In the genomic region with DNA sequence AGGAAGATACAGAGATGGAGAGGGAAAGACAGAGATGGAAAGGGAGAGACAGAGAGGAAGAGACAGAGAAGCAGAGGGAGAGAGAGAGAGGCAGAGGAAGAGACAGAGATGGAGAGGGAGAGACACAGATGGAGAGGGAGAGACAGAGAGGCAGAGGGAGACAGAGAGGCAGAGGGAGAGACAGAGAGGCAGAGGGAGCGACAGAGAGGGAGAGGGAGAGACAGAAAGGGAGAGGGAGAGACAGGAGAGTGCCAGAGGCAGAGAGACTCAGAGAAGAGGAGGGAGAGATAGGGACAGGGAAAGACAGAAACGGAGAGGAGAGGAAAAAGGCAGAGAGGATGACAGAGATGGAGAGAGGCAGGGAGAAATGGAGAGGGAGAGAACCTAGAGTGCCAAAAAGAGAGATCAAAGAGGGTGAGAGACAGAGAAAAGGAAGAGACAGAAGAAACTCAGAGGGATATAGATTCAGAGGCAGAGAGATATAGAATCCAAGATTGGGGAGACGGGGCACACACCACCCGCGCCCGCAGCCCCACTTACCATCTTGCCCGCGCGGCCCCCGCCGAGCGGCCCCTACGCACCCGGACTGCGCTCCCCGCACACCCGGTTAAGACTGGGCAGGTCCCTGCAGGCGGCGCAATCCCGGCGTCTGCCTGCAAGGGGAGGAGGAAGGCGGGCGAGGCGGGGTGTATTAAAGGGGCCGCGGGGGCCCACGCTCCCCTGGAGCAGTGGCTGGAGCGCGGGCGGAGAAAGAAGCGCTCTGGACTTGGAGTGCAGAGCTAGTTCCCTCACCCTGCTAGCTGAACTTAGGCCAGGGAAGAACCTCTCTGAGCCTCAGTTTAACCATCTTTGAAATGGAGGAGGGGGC, we compare ENCODE assay signal across 18 cellular contexts. TPM values are rescaled to one million over a fixed set of nuclear protein-coding genes. Genes with fewer than 3 reads are reported as not detected.
DNase-seq lines count a peak whose midpoint lies in the region; ATAC-seq, FAIRE-seq and TF ChIP-seq lines count a peak whose summit lies in the region.
"Had no signal": no experiment of that assay in that cellular context is flagged by ENCODE, and none has a peak within 500 bp of the region (broad histone marks: within the 10 kb centered on the region; RNA-seq: fewer than 3 reads in every experiment).

No MANE protein-coding gene starts in this region.

- TF ChIP-seq POLR2A in vagina (IDR thresholded peaks at IDR 0.05) = no peak

- H2AFZ ChIP-seq in astrocyte (ENCODE audit: low read depth, low read length) = no peak overlapping the region

- H3K9me3 ChIP-seq in astrocyte (ENCODE audit: insufficient read depth, low read depth, low read length) = peaks cover 3% of the 10 kb centered on the region
- H3K9me3 ChIP-seq in vagina = no peaks in the 10 kb centered on the region
- H3K9me3 ChIP-seq: prostate gland had no signal

- H3K27me3 ChIP-seq in astrocyte (ENCODE audit: insufficient read depth, low read length) (peaks cover 18% of the 10 kb centered on the region), vagina (no peaks in the 10 kb centered on the region)

- H3K79me2 ChIP-seq in astrocyte (ENCODE audit: insufficient read depth, low read length) = no peaks in the 10 kb centered on the region

- H3K4me1 Mint-ChIP-seq in natural killer cell (peaks cover 0 to 8% of the 10 kb centered on the region in 2 donors), astrocyte (ENCODE audit: low read depth, unreplicated experiment) (peaks cover 7% of the 10 kb centered on the region)
- H3K4me1 Mint-ChIP-seq in natural killer cell treated with Interleukin-12 subunit alpha and Interleukin-12 subunit beta and Interleukin-15 and Interleukin-18, amount 100 ng/mL, for 72 hours (ENCODE audit: low read depth in 2 of 2) = peaks cover 8% of the 10 kb centered on the region in 2 donors

- H3K27ac Mint-ChIP-seq in natural killer cell (no peak overlapping the region), astrocyte (ENCODE audit: unreplicated experiment) (peak overlapping the region; percentile 47)
- no peak overlapping the region for H3K27ac Mint-ChIP-seq in natural killer cell treated with Interleukin-12 subunit alpha and Interleukin-12 subunit beta and Interleukin-15 and Interleukin-18, amount 100 ng/mL, for 72 hours
- H3K27ac Mint-ChIP-seq: activated CD4-positive, alpha-beta memory T cell treated with anti-CD3 and anti-CD28 coated beads for 36 hours; activated naive CD4-positive, alpha-beta T cell treated with anti-CD3 and anti-CD28 coated beads for 36 hours had no signal

- peak overlapping the region; percentile 55 for H3K4me2 ChIP-seq in astrocyte (ENCODE audit: low read length)

- intact Hi-C loops in natural killer cell (cut with micrococcal nuclease) = no loop called here
- intact Hi-C loops in vagina (cut with DNase I) = no loop called here

- H3K27me3 Mint-ChIP-seq in natural killer cell (ENCODE audit: low read depth in 2 of 2) (peaks cover 23 to 49% of the 10 kb centered on the region in 2 donors), astrocyte (ENCODE audit: low read depth, unreplicated experiment) (peaks cover 49% of the 10 kb centered on the region)
- peaks cover 22 to 28% of the 10 kb centered on the region in 2 donors for H3K27me3 Mint-ChIP-seq in natural killer cell treated with Interleukin-12 subunit alpha and Interleukin-12 subunit beta and Interleukin-15 and Interleukin-18, amount 100 ng/mL, for 72 hours

- no peaks in the 10 kb centered on the region for H3K9me3 Mint-ChIP-seq in natural killer cell
- no peaks in the 10 kb centered on the region for H3K9me3 Mint-ChIP-seq in natural killer cell treated with Interleukin-12 subunit alpha and Interleukin-12 subunit beta and Interleukin-15 and Interleukin-18, amount 100 ng/mL, for 72 hours
- peaks cover 6% of the 10 kb centered on the region for H3K9me3 Mint-ChIP-seq in astrocyte (ENCODE audit: unreplicated experiment)
- H3K9me3 Mint-ChIP-seq: activated CD4-positive, alpha-beta memory T cell treated with anti-CD3 and anti-CD28 coated beads for 36 hours; activated naive CD4-positive, alpha-beta T cell treated with anti-CD3 and anti-CD28 coated beads for 36 hours had no signal

- no peak for DNase-seq in natural killer cell
- DNase-seq in natural killer cell treated with Interleukin-12 subunit alpha and Interleukin-12 subunit beta and Interleukin-15 and Interleukin-18, amount 100 ng/mL, for 72 hours (ENCODE audit: low spot score) = no peak
- no peak for DNase-seq in astrocyte (ENCODE audit: low read depth)
- DNase-seq in iPS-NIHi7 (ENCODE audit: extremely low spot score) = peak; percentile 73
- no peak for DNase-seq in vagina (ENCODE audit: extremely low spot score in 2 of 2)
- no peak for DNase-seq in NCI-H345 (lab: John Stamatoyannopoulos, UW)
- DNase-seq in hepatic stellate cell (ENCODE audit: low spot score) = no peak
- DNase-seq in NCI-H187 treated with DMSO at 0.1 percent for 48 hours (lab: John Stamatoyannopoulos, UW) = no peak
- DNase-seq: activated CD4-positive, alpha-beta memory T cell treated with anti-CD3 and anti-CD28 coated beads for 36 hours; activated naive CD4-positive, alpha-beta T cell treated with anti-CD3 and anti-CD28 coated beads for 36 hours; foreskin fibroblast; MG63; stimulated activated naive CD4-positive, alpha-beta T cell; T1000 had no signal

- H3K27ac ChIP-seq in astrocyte (ENCODE audit: low read depth, low read length) (no peak overlapping the region), vagina (no peak overlapping the region)
- H3K27ac ChIP-seq: coronary artery, prostate gland had no signal

- H3K4me1 ChIP-seq in astrocyte (ENCODE audit: insufficient read depth, low read length) (no peaks in the 10 kb centered on the region), vagina (peaks cover 5% of the 10 kb centered on the region)
- H3K4me1 ChIP-seq: prostate gland had no signal

- no peak for FAIRE-seq in astrocyte (lab: Jason Lieb, UNC)
- FAIRE-seq: RCC 7860 had no signal

- H3K4me3 ChIP-seq in astrocyte (ENCODE audit: insufficient read depth, low read depth, low read length) (no peak overlapping the region), vagina (peak overlapping the region; percentile 9 to 42)
- H3K4me3 ChIP-seq: MG63, prostate gland had no signal

- TF ChIP-seq CTCF in natural killer cell (IDR thresholded peaks at IDR 0.05) (no peak), astrocyte (IDR thresholded peaks at IDR 0.05; ENCODE audit: insufficient read depth, low read depth, low read length) (no peak), vagina (IDR thresholded peaks at IDR 0.05) (no peak)

- H3K36me3 Mint-ChIP-seq in natural killer cell (no peaks in the 10 kb centered on the region), astrocyte (ENCODE audit: low read depth, unreplicated experiment) (peaks cover 1% of the 10 kb centered on the region)
- no peaks in the 10 kb centered on the region for H3K36me3 Mint-ChIP-seq in natural killer cell treated with Interleukin-12 subunit alpha and Interleukin-12 subunit beta and Interleukin-15 and Interleukin-18, amount 100 ng/mL, for 72 hours
- H3K36me3 Mint-ChIP-seq: activated CD4-positive, alpha-beta memory T cell treated with anti-CD3 and anti-CD28 coated beads for 36 hours had no signal

- no peak for ATAC-seq in natural killer cell
- ATAC-seq in natural killer cell treated with Interleukin-12 subunit alpha and Interleukin-12 subunit beta and Interleukin-15 and Interleukin-18, amount 100 ng/mL, for 72 hours = no peak

- H3K9ac ChIP-seq in astrocyte (ENCODE audit: low read length) = no peak overlapping the region

- H4K20me1 ChIP-seq in astrocyte (ENCODE audit: insufficient read depth, low read length) = no peaks in the 10 kb centered on the region

- H3K4me3 Mint-ChIP-seq in natural killer cell = peak overlapping the region; percentile 4
- H3K4me3 Mint-ChIP-seq in natural killer cell treated with Interleukin-12 subunit alpha and Interleukin-12 subunit beta and Interleukin-15 and Interleukin-18, amount 100 ng/mL, for 72 hours = no peak overlapping the region
- peak overlapping the region; percentile 84 for H3K4me3 Mint-ChIP-seq in astrocyte (ENCODE audit: unreplicated experiment)
- H3K4me3 Mint-ChIP-seq: activated CD4-positive, alpha-beta memory T cell treated with anti-CD3 and anti-CD28 coated beads for 36 hours had no signal

- H3K36me3 ChIP-seq in astrocyte (ENCODE audit: insufficient read depth, low read length) = no peaks in the 10 kb centered on the region
- no peaks in the 10 kb centered on the region for H3K36me3 ChIP-seq in vagina
- H3K36me3 ChIP-seq: MG63, prostate gland had no signal

RNA-seq across cellular contexts. Expression of a gene that starts 10.7 kb away (rescaled TPM):
- total RNA-seq in natural killer cell (not detected), astrocyte (4.4 and 5.0 TPM in 2 replicates), vagina (not detected)
- total RNA-seq in natural killer cell treated with Interleukin-12 subunit alpha and Interleukin-12 subunit beta and Interleukin-15 and Interleukin-18, amount 100 ng/mL, for 72 hours = under 1 TPM in 1 of 2 donors, not detected in 1; 0.14 TPM
- total RNA-seq: activated CD4-positive, alpha-beta memory T cell treated with anti-CD3 and anti-CD28 coated beads for 36 hours; activated naive CD4-positive, alpha-beta T cell treated with anti-CD3 and anti-CD28 coated beads for 36 hours had no signal

RNA-seq across cellular contexts. Expression of a gene that starts 50.7 kb away (rescaled TPM):
- not detected for total RNA-seq in natural killer cell
- not detected for total RNA-seq in natural killer cell treated with Interleukin-12 subunit alpha and Interleukin-12 subunit beta and Interleukin-15 and Interleukin-18, amount 100 ng/mL, for 72 hours
- total RNA-seq in astrocyte = 0.14 TPM in 1 of 2 replicates, not detected in the other
- not detected for total RNA-seq in vagina
- total RNA-seq: activated naive CD4-positive, alpha-beta T cell treated with anti-CD3 and anti-CD28 coated beads for 36 hours; liver had no signal

RNA-seq across cellular contexts. Expression of a gene that starts 57.9 kb away (rescaled TPM):
- total RNA-seq in natural killer cell = 10 to 100 TPM; 64.7 to 86.5 (median 75.8) TPM
- total RNA-seq in natural killer cell treated with Interleukin-12 subunit alpha and Interleukin-12 subunit beta and Interleukin-15 and Interleukin-18, amount 100 ng/mL, for 72 hours = 10 to 100 TPM; 61.1 to 69.6 TPM
- total RNA-seq in astrocyte = 48.5 and 59.1 TPM in 2 replicates
- total RNA-seq in vagina = 25.5 TPM

RNA-seq across cellular contexts. Expression of a gene that starts 58.2 kb away (rescaled TPM):
- total RNA-seq in natural killer cell (100 to 1,000 TPM; 144 to 164 (median 151) TPM), astrocyte (36.8 and 37.0 TPM in 2 replicates), vagina (55.2 TPM)
- 100 to 1,000 TPM in 1 of 2 donors, 10 to 100 TPM in 1; 83.7 to 122 TPM for total RNA-seq in natural killer cell treated with Interleukin-12 subunit alpha and Interleukin-12 subunit beta and Interleukin-15 and Interleukin-18, amount 100 ng/mL, for 72 hours

RNA-seq across cellular contexts. Expression of a gene that starts 59.2 kb away (rescaled TPM):
- total RNA-seq in natural killer cell = 10 to 100 TPM; 14.7 to 16.7 (median 16.4) TPM
- 10 to 100 TPM; 34.0 to 71.0 TPM for total RNA-seq in natural killer cell treated with Interleukin-12 subunit alpha and Interleukin-12 subunit beta and Interleukin-15 and Interleukin-18, amount 100 ng/mL, for 72 hours
- 4.3 and 5.1 TPM in 2 replicates for total RNA-seq in astrocyte
- total RNA-seq in vagina = 12.5 TPM
